ENCODE assay signal across 8 cellular contexts in the genomic region with DNA sequence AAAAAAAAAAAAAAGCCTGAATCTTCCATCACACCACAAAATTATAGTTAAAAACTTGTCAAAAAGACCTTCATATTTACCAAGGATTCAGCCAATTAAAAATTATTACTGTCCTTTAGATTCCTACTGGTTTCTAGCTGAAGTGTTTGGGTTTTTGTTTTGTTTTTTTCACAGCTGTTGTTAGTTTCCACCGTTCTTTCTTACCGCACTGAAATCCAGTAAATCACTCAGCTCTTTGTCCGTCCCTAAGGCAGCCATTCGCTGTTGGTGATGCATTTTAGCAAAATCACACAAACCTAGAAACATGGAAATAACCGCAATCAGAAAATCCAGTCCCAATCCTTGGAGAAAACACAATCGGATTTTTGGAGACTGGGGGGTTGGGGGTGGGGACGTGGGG.
DNase-seq lines count a peak whose midpoint lies in the region; ATAC-seq and TF ChIP-seq lines count a peak whose summit lies in the region.

No MANE protein-coding gene starts in this region.

- no peak overlapping the region for H2AFZ ChIP-seq in OCI-LY3 (ENCODE audit: low read depth, low read length)

- H3K9ac ChIP-seq in OCI-LY3 (ENCODE audit: low read length) = peak overlapping the region; percentile 92

- no peaks in the 10 kb centered on the region for H3K9me3 ChIP-seq in OCI-LY3 (ENCODE audit: insufficient read depth, low read length)

- H4K20me1 ChIP-seq in OCI-LY3 (ENCODE audit: insufficient read depth, low read length) = no peaks in the 10 kb centered on the region

- peaks cover 80% of the 10 kb centered on the region for H3K79me2 ChIP-seq in OCI-LY3 (ENCODE audit: low read length)

- DNase-seq in NCI-H2171 treated with DMSO at 0.1 percent for 48 hours (lab: John Stamatoyannopoulos, UW) (peak; percentile 51), NCI-H2171 (lab: John Stamatoyannopoulos, UW) (no peak), erythroblast (lab: John Stamatoyannopoulos, UW) (peak; percentile 45 to 53), pons (ENCODE audit: low spot score) (peak; percentile 67), NCI-H1048 (lab: John Stamatoyannopoulos, UW) (no peak)

- H3K4me3 ChIP-seq in OCI-LY3 (ENCODE audit: low read length) = peak overlapping the region; percentile 75

- H3K27ac ChIP-seq in OCI-LY3 (ENCODE audit: low read length) = peak overlapping the region; percentile 88

- TF ChIP-seq CTCF in OCI-LY3 (IDR thresholded peaks at IDR 0.05; ENCODE audit: low read depth, low read length) = no peak

- no peak for TF ChIP-seq POLR2A in erythroblast (IDR thresholded peaks at IDR 0.05; ENCODE audit: low read length)

- H3K4me2 ChIP-seq in OCI-LY3 (ENCODE audit: low read length) = peak overlapping the region; percentile 82

- peaks cover 52% of the 10 kb centered on the region for H3K36me3 ChIP-seq in OCI-LY3 (replicated peaks; ENCODE audit: low read depth, low read length)

- ATAC-seq in HG02610 (IDR thresholded peaks at IDR 0.05; ENCODE audit: unreplicated experiment) (no peak), HG03432 (IDR thresholded peaks at IDR 0.05; ENCODE audit: unreplicated experiment) (no peak)

- peaks cover 25% of the 10 kb centered on the region for H3K4me1 ChIP-seq in OCI-LY3 (ENCODE audit: low read length)

- H3K27me3 ChIP-seq in OCI-LY3 (ENCODE audit: low read depth, low read length) = no peaks in the 10 kb centered on the region

Comparison
In these comparisons a context has a peak if more than half of its experiments do, and no peak if none do; other contexts are left out.
1. DNase-seq: peak in NCI-H2171 treated with DMSO at 0.1 percent for 48 hours (single experiment), erythroblast (2 of 2) and pons (single experiment); none in NCI-H2171 (single experiment) and NCI-H1048 (single experiment).